Comparison of ENCODE assay signal across 1 cellular context in genomic region chr3:48595526-48596121, GRCh38.
A peak's percentile ranks its signal among the peaks of the same experiment; 100 is the strongest.
TF ChIP-seq lines count a peak whose summit lies in the region.

No MANE protein-coding gene starts in this region.

TF ChIP-seq in GM12878, 131 proteins besides CTCF, POLR2A, EP300 and RAD21:
- TF ChIP-seq BHLHE40 (IDR thresholded peaks at IDR 0.05; ENCODE audit: borderline replicate concordance in 1 of 2, low read depth in 2 of 2, low read length in 1 of 2) (no peak), NR2F1 (conservative IDR thresholded peaks at IDR 0.05) (peak; percentile 30; the same call in 1 of the 2 replicates)
